Comparison of ENCODE assay signal across 8 cellular contexts in the genomic region with DNA sequence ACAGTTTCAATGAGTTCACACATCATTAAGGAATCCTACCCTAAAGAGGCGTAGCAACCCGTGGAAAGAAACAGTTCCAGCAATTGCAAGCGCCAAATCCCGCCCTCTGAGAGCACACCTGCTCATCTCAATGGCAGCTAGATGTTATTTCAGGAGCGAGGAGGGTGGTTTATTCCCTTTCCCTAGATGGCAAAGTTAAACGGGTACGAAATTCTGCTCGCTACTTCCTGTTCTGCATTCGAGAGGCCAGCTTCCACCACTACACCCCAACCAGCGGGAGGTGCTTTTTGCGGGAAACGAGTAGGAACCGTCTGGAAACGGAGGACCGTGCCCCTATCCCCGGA. TPM values are rescaled to one million over a fixed set of nuclear protein-coding genes. Genes with fewer than 3 reads are reported as not detected.
DNase-seq lines count a peak whose midpoint lies in the region; ATAC-seq, FAIRE-seq and TF ChIP-seq lines count a peak whose summit lies in the region.

No MANE protein-coding gene starts in this region.

- no peaks in the 10 kb centered on the region for H3K9me3 ChIP-seq in CD8-positive, alpha-beta T cell (ENCODE audit: low read length)
- H3K9me3 ChIP-seq in HUES6 (ENCODE audit: control insufficient read depth, insufficient read depth, low read depth, low read length) (peaks cover 4% of the 10 kb centered on the region; the same call in 1 of the 2 replicates), liver (ENCODE audit: control insufficient read depth in 4 of 4, low read length in 3 of 4) (no peaks in the 10 kb centered on the region), testis (no peaks in the 10 kb centered on the region)

- H3K4me1 Mint-ChIP-seq in CD8-positive, alpha-beta T cell (ENCODE audit: low read depth) = peaks cover 41% of the 10 kb centered on the region
- peaks cover 35% of the 10 kb centered on the region for H3K4me1 Mint-ChIP-seq in central memory CD8-positive, alpha-beta T cell

- ATAC-seq in CD8-positive, alpha-beta T cell = peak; percentile 1
- peak; percentile 3 for ATAC-seq in GM19023 (IDR thresholded peaks at IDR 0.05; ENCODE audit: unreplicated experiment)
- ATAC-seq in central memory CD8-positive, alpha-beta T cell (replicated peaks; ENCODE audit: extremely low read depth, poor library complexity, severe bottlenecking) = peak; percentile 12

- H3K27ac ChIP-seq in CD8-positive, alpha-beta T cell (ENCODE audit: low read depth, low read length) = peak overlapping the region; percentile 89
- peak overlapping the region; percentile 13; the same call in 1 of the 2 replicates for H3K27ac ChIP-seq in HUES6 (ENCODE audit: low read depth, low read length)
- H3K27ac ChIP-seq in liver (ENCODE audit: low read depth in 1 of 2, low read length in 2 of 2) = peak overlapping the region; percentile 79 to 83
- peak overlapping the region; percentile 76 to 85 for H3K27ac ChIP-seq in testis

- H3K4me3 Mint-ChIP-seq in CD8-positive, alpha-beta T cell = peak overlapping the region; percentile 97
- peak overlapping the region; percentile 96 for H3K4me3 Mint-ChIP-seq in central memory CD8-positive, alpha-beta T cell

- POLR2A ChIA-PET in CD8-positive, alpha-beta T cell (lab: Charles Lee) = interaction anchor here (1.0 to 5.0 kb wide), 8 partner anchors 10 to 188 kb away, joined by 3 to 57 read pairs (median 4); a partner anchor contains a TSS

- peaks cover under 1% of the 10 kb centered on the region for H3K36me3 ChIP-seq in CD8-positive, alpha-beta T cell (ENCODE audit: insufficient read depth, low read length)
- H3K36me3 ChIP-seq in HUES6 (ENCODE audit: control insufficient read depth, insufficient read depth, low read length) (peaks cover 11% of the 10 kb centered on the region; the same call in 1 of the 2 replicates), liver (ENCODE audit: control insufficient read depth in 4 of 4, insufficient read depth in 3 of 4, low read depth in 1 of 4, low read length in 3 of 4) (no peaks in the 10 kb centered on the region), testis (ENCODE audit: low read depth, missing control alignments) (no peaks in the 10 kb centered on the region)

- no peak for FAIRE-seq in RCC 7860 (lab: Jason Lieb, UNC)

- under 1% methylated on average over 16 of the region's 16 CpGs for WGBS in liver
- 0 to 1% methylated on average over 8 to 16 of the region's 16 CpGs for WGBS in testis, 2 donors

- TF ChIP-seq POLR2A in testis (IDR thresholded peaks at IDR 0.05) = no peak

- H3K27me3 ChIP-seq in CD8-positive, alpha-beta T cell (ENCODE audit: insufficient read depth, low read length) = no peaks in the 10 kb centered on the region
- H3K27me3 ChIP-seq in HUES6 (ENCODE audit: control insufficient read depth, insufficient read depth, low read length) (peaks cover 16% of the 10 kb centered on the region), liver (ENCODE audit: control insufficient read depth in 4 of 4, insufficient read depth in 4 of 4, low read length in 3 of 4) (no peaks in the 10 kb centered on the region), testis (no peaks in the 10 kb centered on the region)

- CTCF ChIA-PET in CD8-positive, alpha-beta T cell (lab: Charles Lee) = interaction anchor here (1.7 to 9.0 kb wide), 3 partner anchors 33 to 114 kb away, joined by 4 to 71 read pairs (median 18); a partner anchor contains a TSS

- H3K27ac Mint-ChIP-seq in CD8-positive, alpha-beta T cell = peak overlapping the region; percentile 97
- H3K27ac Mint-ChIP-seq in central memory CD8-positive, alpha-beta T cell (ENCODE audit: low read depth) = peak overlapping the region; percentile 98

- peak overlapping the region; percentile 79 for H3K4me3 ChIP-seq in CD8-positive, alpha-beta T cell (ENCODE audit: low read depth, low read length)
- H3K4me3 ChIP-seq in HUES6 (ENCODE audit: low read depth, low read length) = peak overlapping the region; percentile 94
- H3K4me3 ChIP-seq in liver (ENCODE audit: low read depth in 1 of 3, low read length in 3 of 3) = peak overlapping the region; percentile 74 to 100 (median 81)
- H3K4me3 ChIP-seq in testis = peak overlapping the region; percentile 86 to 90

- TF ChIP-seq RAD21 in liver (IDR thresholded peaks at IDR 0.05) = no peak

- intact Hi-C loops in CD8-positive, alpha-beta T cell (cut with DNase I, micrococcal nuclease) = loop anchor here (5.0 kb wide), 2 partner anchors 386 to 1341 kb away; a partner anchor contains a TSS
- intact Hi-C loops in testis (cut with DNase I; ENCODE audit: low total_unique reads) = no loop called here

- H3K36me3 Mint-ChIP-seq in CD8-positive, alpha-beta T cell = peaks cover 14% of the 10 kb centered on the region
- H3K36me3 Mint-ChIP-seq in central memory CD8-positive, alpha-beta T cell (ENCODE audit: insufficient read depth) = peaks cover 26% of the 10 kb centered on the region

- H3K9ac ChIP-seq in HUES6 (ENCODE audit: low read length) (peak overlapping the region; percentile 81), liver (ENCODE audit: low read depth in 1 of 2, low read length in 2 of 2) (peak overlapping the region; percentile 9 to 89)

- peak in 1 of 7 experiments; percentile 7 for DNase-seq in CD8-positive, alpha-beta T cell
- DNase-seq in RCC 7860 (ENCODE audit: low spot score) (peak; percentile 40), testis (peak; percentile 52), germinal center (ENCODE audit: low spot score) (no peak)
- DNase-seq in central memory CD8-positive, alpha-beta T cell (ENCODE audit: low spot score in 2 of 2) = no peak

- no peaks in the 10 kb centered on the region for H3K9me3 Mint-ChIP-seq in CD8-positive, alpha-beta T cell
- no peaks in the 10 kb centered on the region for H3K9me3 Mint-ChIP-seq in central memory CD8-positive, alpha-beta T cell

- no peak for TF ChIP-seq CTCF in CD8-positive, alpha-beta T cell (IDR thresholded peaks at IDR 0.05)
- TF ChIP-seq CTCF in liver (IDR thresholded peaks at IDR 0.05; ENCODE audit: low read depth, low read length, missing input control) (no peak), testis (IDR thresholded peaks at IDR 0.05) (no peak)

- H3K4me1 ChIP-seq in CD8-positive, alpha-beta T cell (ENCODE audit: insufficient read depth, low read length) = peaks cover 17% of the 10 kb centered on the region
- H3K4me1 ChIP-seq in HUES6 (ENCODE audit: control insufficient read depth, insufficient read depth, low read length) (no peaks in the 10 kb centered on the region), liver (ENCODE audit: control insufficient read depth in 4 of 4, insufficient read depth in 4 of 4, low read length in 3 of 4) (peaks cover 6 to 31% (median 25%) of the 10 kb centered on the region in 4 donors), testis (no peaks in the 10 kb centered on the region)

- no peaks in the 10 kb centered on the region for H3K27me3 Mint-ChIP-seq in CD8-positive, alpha-beta T cell (ENCODE audit: low read depth)
- H3K27me3 Mint-ChIP-seq in central memory CD8-positive, alpha-beta T cell = no peaks in the 10 kb centered on the region

TF ChIP-seq in liver, 16 proteins besides CTCF, POLR2A, EP300 and RAD21:
- TF ChIP-seq FOXA2 (IDR thresholded peaks at IDR 0.05) (no peak), EGR1 (IDR thresholded peaks at IDR 0.05; ENCODE audit: low read depth in 2 of 2) (peak in 1 of 2 donors; percentile 2)

RNA-seq across cellular contexts. Expression of a gene that starts 0.6 kb away (rescaled TPM):
- total RNA-seq in CD8-positive, alpha-beta T cell = 10 to 100 TPM; 49.6 to 53.5 TPM
- total RNA-seq in liver (10 to 100 TPM; 48.0 to 61.5 TPM), testis (10 to 100 TPM; 66.3 to 74.5 TPM)
- polyA plus RNA-seq in liver (100 to 1,000 TPM in 1 of 2 donors, 10 to 100 TPM in 1; 74.1 to 170 TPM), testis (ENCODE audit: insufficient read depth, low read depth, low replicate concordance) (81.9 TPM)

RNA-seq across cellular contexts. Expression of a gene that starts 0.8 kb away (rescaled TPM):
- 1 to 10 TPM in 1 of 2 experiments, under 1 TPM in 1; 0.57 to 1.5 TPM for total RNA-seq in CD8-positive, alpha-beta T cell
- total RNA-seq in liver = under 1 TPM; 0.33 to 0.56 TPM
- under 1 TPM; 0.14 to 0.22 TPM for polyA plus RNA-seq in liver
- total RNA-seq in testis = 10 to 100 TPM; 12.8 to 29.1 TPM
- 21.8 TPM for polyA plus RNA-seq in testis (ENCODE audit: insufficient read depth, low read depth, low replicate concordance)

RNA-seq across cellular contexts. Expression of a gene that starts 32.7 kb away (rescaled TPM):
- 1 to 10 TPM; 3.5 to 4.5 TPM for total RNA-seq in CD8-positive, alpha-beta T cell
- total RNA-seq in liver (1 to 10 TPM; 3.6 to 7.4 TPM), testis (10 to 100 TPM; 39.7 to 45.6 TPM)
- polyA plus RNA-seq in liver (1 to 10 TPM; 4.7 to 4.8 TPM), testis (ENCODE audit: insufficient read depth, low read depth, low replicate concordance) (110 TPM)

RNA-seq across cellular contexts. Expression of a gene that starts 33.3 kb away (rescaled TPM):
- 1 to 10 TPM; 5.9 to 6.2 TPM for total RNA-seq in CD8-positive, alpha-beta T cell
- total RNA-seq in liver (10 to 100 TPM; 13.4 to 17.7 TPM), testis (10 to 100 TPM; 41.8 to 55.5 TPM)
- polyA plus RNA-seq in liver (10 to 100 TPM; 19.6 to 47.2 TPM), testis (ENCODE audit: insufficient read depth, low read depth, low replicate concordance) (92.8 TPM)

RNA-seq across cellular contexts. Expression of a gene that starts 51.2 kb away (rescaled TPM):
- 100 to 1,000 TPM; 123 to 136 TPM for total RNA-seq in CD8-positive, alpha-beta T cell
- total RNA-seq in liver (100 to 1,000 TPM in 1 of 2 donors, 10 to 100 TPM in 1; 86.2 to 101 TPM), testis (100 to 1,000 TPM; 244 to 270 TPM)
- polyA plus RNA-seq in liver (100 to 1,000 TPM; 130 to 140 TPM), testis (ENCODE audit: insufficient read depth, low read depth, low replicate concordance) (216 TPM)

Comparison
In these comparisons a context has a peak if more than half of its experiments do, and no peak if none do; other contexts are left out.
1. DNase-seq: peak in RCC 7860 (single experiment) and testis (single experiment); none in central memory CD8-positive, alpha-beta T cell (0 of 2) and germinal center (single experiment).
2. H3K27ac ChIP-seq: peak in every context shown above with its lines; median percentile 89 in CD8-positive, alpha-beta T cell; 81 in liver; 80 in testis; 13 in HUES6.
3. RNA of a gene that starts 0.8 kb away (total RNA-seq): 12.8 to 29.1 TPM in testis; 0.57 to 1.5 TPM in CD8-positive, alpha-beta T cell and 0.33 to 0.56 TPM in liver; every median in the first group is over 4 times any median in the second.
4. RNA of a gene that starts 32.7 kb away (total RNA-seq): 39.7 to 45.6 TPM in testis; 3.6 to 7.4 TPM in liver and 3.5 to 4.5 TPM in CD8-positive, alpha-beta T cell; every median in the first group is over 4 times any median in the second.
5. Peak in every context shown above with its lines, with median percentiles within 50 percentile points of each other: ATAC-seq and H3K4me3 ChIP-seq.